In the genomic region with DNA sequence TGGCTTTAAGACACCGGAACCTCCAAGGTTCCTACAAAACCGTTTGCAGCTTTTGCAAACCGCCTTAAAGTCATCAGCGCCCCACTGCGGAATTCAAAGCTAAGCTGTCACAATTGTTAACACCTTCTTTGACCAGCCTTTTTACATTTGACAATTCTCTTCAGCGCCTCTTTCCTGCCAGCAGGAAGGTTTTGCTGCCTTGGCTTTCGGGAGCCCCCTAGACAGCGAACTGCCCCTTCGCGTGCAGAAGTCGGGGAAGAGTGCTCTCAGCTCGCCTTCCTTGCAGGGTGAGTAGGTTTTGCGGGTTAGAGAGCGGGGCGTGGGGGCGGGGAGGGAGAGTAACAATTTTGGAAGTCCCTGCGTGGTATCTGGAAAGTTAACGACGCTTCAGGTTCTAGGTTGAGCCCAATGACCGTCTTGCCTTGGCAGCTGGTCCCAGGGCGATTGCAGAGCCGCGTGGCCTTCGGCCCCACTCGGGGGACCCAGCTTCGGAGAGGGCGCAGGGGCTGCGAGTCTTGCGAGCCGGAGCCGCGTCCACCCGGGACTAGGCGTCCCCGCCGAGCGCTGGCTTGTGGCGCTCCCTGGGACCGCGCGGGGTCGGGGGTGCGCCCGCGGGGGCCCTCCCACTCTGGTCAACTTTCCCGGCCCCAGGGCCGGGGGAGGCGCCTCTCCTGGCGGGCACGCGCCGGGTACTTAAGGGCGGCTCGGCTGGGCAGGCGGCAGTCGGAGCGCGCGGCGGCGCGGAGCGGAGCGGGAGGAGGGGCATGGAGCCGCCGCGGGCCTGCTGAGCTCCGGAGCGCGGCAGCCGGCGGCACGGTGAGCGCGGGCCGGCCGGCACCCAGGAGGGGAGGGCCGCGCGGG, we compare ENCODE assay signal across 8 cellular contexts. TPM values are rescaled to one million over a fixed set of nuclear protein-coding genes. Genes with fewer than 3 reads are reported as not detected.
A peak's percentile ranks its signal among the peaks of the same experiment; 100 is the strongest.
DNase-seq lines count a peak whose midpoint lies in the region; ATAC-seq, FAIRE-seq and TF ChIP-seq lines count a peak whose summit lies in the region.

A gene with protein sequence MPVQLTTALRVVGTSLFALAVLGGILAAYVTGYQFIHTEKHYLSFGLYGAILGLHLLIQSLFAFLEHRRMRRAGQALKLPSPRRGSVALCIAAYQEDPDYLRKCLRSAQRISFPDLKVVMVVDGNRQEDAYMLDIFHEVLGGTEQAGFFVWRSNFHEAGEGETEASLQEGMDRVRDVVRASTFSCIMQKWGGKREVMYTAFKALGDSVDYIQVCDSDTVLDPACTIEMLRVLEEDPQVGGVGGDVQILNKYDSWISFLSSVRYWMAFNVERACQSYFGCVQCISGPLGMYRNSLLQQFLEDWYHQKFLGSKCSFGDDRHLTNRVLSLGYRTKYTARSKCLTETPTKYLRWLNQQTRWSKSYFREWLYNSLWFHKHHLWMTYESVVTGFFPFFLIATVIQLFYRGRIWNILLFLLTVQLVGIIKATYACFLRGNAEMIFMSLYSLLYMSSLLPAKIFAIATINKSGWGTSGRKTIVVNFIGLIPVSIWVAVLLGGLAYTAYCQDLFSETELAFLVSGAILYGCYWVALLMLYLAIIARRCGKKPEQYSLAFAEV (plus strand): TSS at position 153 of the 861 bp plus-strand sequence. CDS start 3,743 bp downstream, outside the sequence.

- peaks cover 14% of the 10 kb centered on the region for H3K4me1 ChIP-seq in CD8-positive, alpha-beta memory T cell (ENCODE audit: insufficient read depth, low read length)

- H3K36me3 Mint-ChIP-seq in CD8-positive, alpha-beta memory T cell: peaks cover 3 to 17% (median 10%) of the 10 kb centered on the region in 3 donors
- peaks cover 8% of the 10 kb centered on the region for H3K36me3 Mint-ChIP-seq in activated naive CD4-positive, alpha-beta T cell treated with anti-CD3 and anti-CD28 coated beads, Interleukin-2, amount 50 U/mL, for 24 hours

- ATAC-seq in Right ventricle myocardium superior (ENCODE audit: poor library complexity) (peak; percentile 89), omental fat pad (ENCODE audit: low FRiP score) (peak; percentile 48), HG02884 (IDR thresholded peaks at IDR 0.05; ENCODE audit: unreplicated experiment) (no peak), GM21381 (IDR thresholded peaks at IDR 0.05; ENCODE audit: unreplicated experiment) (no peak)

- H3K9me3 ChIP-seq in CD8-positive, alpha-beta memory T cell (ENCODE audit: low read length): no peaks in the 10 kb centered on the region

- H3K4me3 Mint-ChIP-seq in CD8-positive, alpha-beta memory T cell: peak within 1 kb of the TSS; percentile 74 to 93 (median 88)
- peak within 1 kb of the TSS; percentile 88 for H3K4me3 Mint-ChIP-seq in activated naive CD4-positive, alpha-beta T cell treated with anti-CD3 and anti-CD28 coated beads, Interleukin-2, amount 50 U/mL, for 24 hours

- H3K27me3 ChIP-seq in CD8-positive, alpha-beta memory T cell (ENCODE audit: insufficient read depth, low read length, poor library complexity, severe bottlenecking): peaks cover 22% of the 10 kb centered on the region

- CTCF ChIA-PET in CD8-positive, alpha-beta memory T cell (lab: Charles Lee): interaction anchor here (0.6 to 1.1 kb wide), 2 partner anchors 18 to 21 kb away, joined by 3 to 5 read pairs; no protein-coding TSS in a partner anchor

- POLR2A ChIA-PET in CD8-positive, alpha-beta memory T cell (lab: Charles Lee): interaction anchor here (1.4 kb wide), 1 partner anchor 20 kb away, joined by 4 read pairs; no protein-coding TSS in a partner anchor

- TF ChIP-seq POLR2A in H54 (IDR thresholded peaks at IDR 0.05; ENCODE audit: low read depth, low read length): peak; percentile 91

- H3K27me3 Mint-ChIP-seq in CD8-positive, alpha-beta memory T cell: peaks cover 37 to 40% of the 10 kb centered on the region in 2 donors
- H3K27me3 Mint-ChIP-seq in activated naive CD4-positive, alpha-beta T cell treated with anti-CD3 and anti-CD28 coated beads, Interleukin-2, amount 50 U/mL, for 24 hours: peaks cover 21% of the 10 kb centered on the region

- peak within 1 kb of the TSS in 2 of 8 donors; percentile 43 to 73 for H3K27ac Mint-ChIP-seq in CD8-positive, alpha-beta memory T cell
- no peak within 1 kb of the TSS for H3K27ac Mint-ChIP-seq in activated naive CD4-positive, alpha-beta T cell treated with anti-CD3 and anti-CD28 coated beads, Interleukin-2, amount 50 U/mL, for 24 hours

- peaks cover 0 to 2% (median 0%) of the 10 kb centered on the region in 5 donors for H3K9me3 Mint-ChIP-seq in CD8-positive, alpha-beta memory T cell
- no peaks in the 10 kb centered on the region for H3K9me3 Mint-ChIP-seq in activated naive CD4-positive, alpha-beta T cell treated with anti-CD3 and anti-CD28 coated beads, Interleukin-2, amount 50 U/mL, for 24 hours

- TF ChIP-seq CTCF in omental fat pad (IDR thresholded peaks at IDR 0.05): no peak

- H3K27ac ChIP-seq in CD8-positive, alpha-beta memory T cell (ENCODE audit: low read depth, low read length): no peak within 1 kb of the TSS

- H3K4me3 ChIP-seq in CD8-positive, alpha-beta memory T cell (ENCODE audit: low read length): peak within 1 kb of the TSS; percentile 39

- intact Hi-C loops in Right ventricle myocardium superior (cut with DNase I): no loop called here

- FAIRE-seq in H54 (lab: Jason Lieb, UNC): no peak

- peaks cover 13 to 22% (median 14%) of the 10 kb centered on the region in 3 donors for H3K4me1 Mint-ChIP-seq in CD8-positive, alpha-beta memory T cell
- peaks cover 24% of the 10 kb centered on the region for H3K4me1 Mint-ChIP-seq in activated naive CD4-positive, alpha-beta T cell treated with anti-CD3 and anti-CD28 coated beads, Interleukin-2, amount 50 U/mL, for 24 hours

- H3K36me3 ChIP-seq in CD8-positive, alpha-beta memory T cell (ENCODE audit: insufficient read depth, low read length): no peaks in the 10 kb centered on the region

- peak in 1 of 5 donors; percentile 17 for DNase-seq in CD8-positive, alpha-beta memory T cell
- DNase-seq in H54 (ENCODE audit: insufficient read length, low spot score) (peak; percentile 75), NCI-H748 (lab: John Stamatoyannopoulos, UW; ENCODE audit: unreplicated experiment) (peak; percentile 74), Right ventricle myocardium superior (no peak), omental fat pad (ENCODE audit: low spot score) (no peak)

RNA-seq across cellular contexts. Expression of the gene that starts here (rescaled TPM):
- under 1 TPM; 0.55 to 0.62 TPM for total RNA-seq in CD8-positive, alpha-beta memory T cell
- 0.07 TPM for polyA plus RNA-seq in CD8-positive, alpha-beta memory T cell
- total RNA-seq in Right ventricle myocardium superior (0.19 TPM), omental fat pad (1 to 10 TPM in 2 of 4 donors, under 1 TPM in 2; 0.36 to 2.2 (median 1.2) TPM)

Comparison
In these comparisons a context has a peak if more than half of its experiments do, and no peak if none do; other contexts are left out.
1. Peak in ATAC-seq in Right ventricle myocardium superior; RNA of the gene not detected or under 1 TPM.
2. DNase-seq: peak in H54 (single experiment) and NCI-H748 (single experiment); none in Right ventricle myocardium superior (single experiment) and omental fat pad (single experiment).